In the genomic region with DNA sequence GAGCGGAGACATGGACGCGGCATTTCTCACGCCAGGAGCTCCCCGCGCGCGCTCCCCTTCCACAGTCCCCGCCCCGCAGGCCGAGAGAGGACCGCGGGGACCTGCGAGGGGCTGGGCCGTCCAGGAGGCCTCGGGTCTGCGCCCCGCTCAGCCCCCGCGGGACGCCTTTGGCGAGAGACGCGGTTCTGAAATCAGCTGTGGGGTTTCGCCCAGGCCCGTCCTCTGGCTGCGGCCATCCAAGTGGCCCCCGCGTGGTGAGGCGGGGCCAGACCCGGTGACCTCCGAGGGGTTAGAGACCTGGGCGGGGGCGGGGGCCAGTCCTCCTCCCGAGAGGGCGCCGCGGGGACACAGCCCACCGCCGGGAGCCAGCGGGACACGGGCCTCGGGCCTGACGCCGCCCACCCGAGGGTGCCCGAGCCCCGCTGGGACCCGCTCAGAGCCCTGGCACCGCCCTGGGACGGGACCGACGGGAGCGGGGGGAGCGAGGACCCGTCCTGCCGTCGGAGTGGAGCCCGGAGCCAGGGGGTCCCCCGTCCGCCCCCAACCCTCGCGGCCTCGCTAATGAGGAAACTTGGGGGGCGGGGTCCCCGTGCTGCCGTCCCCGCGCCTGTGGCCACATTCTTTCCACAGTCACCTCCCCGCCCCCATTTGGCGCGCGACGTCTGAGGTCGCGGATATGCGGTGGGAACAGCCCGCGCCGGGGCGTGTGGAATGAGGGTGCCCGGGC, we compare ENCODE assay signal across 2 cellular contexts.
TF ChIP-seq lines count a peak whose summit lies in the region.

No MANE protein-coding gene starts in this region.

TF ChIP-seq in A549, 52 proteins besides CTCF, POLR2A, EP300 and RAD21:
- no peak for TF ChIP-seq NR3C1 (IDR thresholded peaks at IDR 0.05)
- TF ChIP-seq NFE2L2 (conservative IDR thresholded peaks at IDR 0.05; ENCODE audit: low read length), result no peak
- TF ChIP-seq, protein P1, sequence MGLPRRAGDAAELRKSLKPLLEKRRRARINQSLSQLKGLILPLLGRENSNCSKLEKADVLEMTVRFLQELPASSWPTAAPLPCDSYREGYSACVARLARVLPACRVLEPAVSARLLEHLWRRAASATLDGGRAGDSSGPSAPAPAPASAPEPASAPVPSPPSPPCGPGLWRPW (IDR thresholded peaks at IDR 0.05), result no peak
- TF ChIP-seq KDM1A (IDR thresholded peaks at IDR 0.05; ENCODE audit: low read depth), result no peak
- no peak for TF ChIP-seq CHD4 (IDR thresholded peaks at IDR 0.05; ENCODE audit: borderline replicate concordance)
- TF ChIP-seq BHLHE40 (IDR thresholded peaks at IDR 0.05; ENCODE audit: low read depth, low read length), result no peak
- TF ChIP-seq HEYL (CRISPR knock-in tag; IDR thresholded peaks at IDR 0.05), result no peak
- no peak for TF ChIP-seq CBX8 (IDR thresholded peaks at IDR 0.05)
- no peak for TF ChIP-seq SREBF2 (IDR thresholded peaks at IDR 0.05)
- TF ChIP-seq, protein P2, sequence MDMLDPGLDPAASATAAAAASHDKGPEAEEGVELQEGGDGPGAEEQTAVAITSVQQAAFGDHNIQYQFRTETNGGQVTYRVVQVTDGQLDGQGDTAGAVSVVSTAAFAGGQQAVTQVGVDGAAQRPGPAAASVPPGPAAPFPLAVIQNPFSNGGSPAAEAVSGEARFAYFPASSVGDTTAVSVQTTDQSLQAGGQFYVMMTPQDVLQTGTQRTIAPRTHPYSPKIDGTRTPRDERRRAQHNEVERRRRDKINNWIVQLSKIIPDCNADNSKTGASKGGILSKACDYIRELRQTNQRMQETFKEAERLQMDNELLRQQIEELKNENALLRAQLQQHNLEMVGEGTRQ (IDR thresholded peaks at IDR 0.05), result no peak

TF ChIP-seq in endothelial cell of umbilical vein, 7 proteins besides CTCF, POLR2A, EP300 and RAD21:
- TF ChIP-seq FOS (IDR thresholded peaks at IDR 0.05; ENCODE audit: borderline replicate concordance, insufficient read depth, low read length) (no peak), EZH2 (IDR thresholded peaks at IDR 0.05; ENCODE audit: borderline replicate concordance, low read depth, low read length, severe bottlenecking) (peak; percentile 63)
- TF ChIP-seq, protein P3, sequence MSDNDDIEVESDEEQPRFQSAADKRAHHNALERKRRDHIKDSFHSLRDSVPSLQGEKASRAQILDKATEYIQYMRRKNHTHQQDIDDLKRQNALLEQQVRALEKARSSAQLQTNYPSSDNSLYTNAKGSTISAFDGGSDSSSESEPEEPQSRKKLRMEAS (IDR thresholded peaks at IDR 0.05; ENCODE audit: insufficient read depth, insufficient read length), result no peak
